ENCODE assay signal across 30 cellular contexts in genomic region chr17:46809110-46809571, GRCh38. TPM values are rescaled to one million over a fixed set of nuclear protein-coding genes. Genes with fewer than 3 reads are reported as not detected.
DNase-seq lines count a peak whose midpoint lies in the region; ATAC-seq, FAIRE-seq and TF ChIP-seq lines count a peak whose summit lies in the region.
"Had no signal": no experiment of that assay in that cellular context is flagged by ENCODE, and none has a peak within 500 bp of the region (broad histone marks: within the 10 kb centered on the region; RNA-seq: fewer than 3 reads in every experiment).

No MANE protein-coding gene starts in this region.

- no peaks in the 10 kb centered on the region; the same call in 1 of the 2 replicates for H3K27me3 ChIP-seq in H7 (ENCODE audit: control insufficient read depth, insufficient read depth, low read length)
- H3K27me3 ChIP-seq in small intestine (ENCODE audit: control insufficient read depth in 2 of 2, insufficient read depth in 2 of 2, low read length in 2 of 2), result peaks cover 0 to 13% of the 10 kb centered on the region in 2 donors
- H3K27me3 ChIP-seq: thyroid gland had no signal

- TF ChIP-seq CTCF in glutamatergic neuron (IDR thresholded peaks at IDR 0.05; ENCODE audit: partially characterized antibody, unreplicated experiment), result no peak

- FAIRE-seq in small intestine (lab: Jason Lieb, UNC), result no peak
- FAIRE-seq: GM12878, kidney had no signal

- H3K27me3 Mint-ChIP-seq in glutamatergic neuron (ENCODE audit: unreplicated experiment), result peaks cover 2% of the 10 kb centered on the region
- peaks cover 13% of the 10 kb centered on the region for H3K27me3 Mint-ChIP-seq in activated naive CD8-positive, alpha-beta T cell treated with anti-CD3 and anti-CD28 coated beads, Interleukin-2, amount 50 U/mL, for 24 hours

- H3K36me3 ChIP-seq in H7 (replicated peaks; ENCODE audit: control insufficient read depth, insufficient read depth, low read length), result no peaks in the 10 kb centered on the region
- H3K36me3 ChIP-seq in small intestine (ENCODE audit: control insufficient read depth in 2 of 2, insufficient read depth in 2 of 2, low read length in 2 of 2), result no peaks in the 10 kb centered on the region
- H3K36me3 ChIP-seq: thyroid gland had no signal

- H3K27ac Mint-ChIP-seq in glutamatergic neuron (ENCODE audit: unreplicated experiment), result no peak overlapping the region
- no peak overlapping the region for H3K27ac Mint-ChIP-seq in activated naive CD8-positive, alpha-beta T cell treated with anti-CD3 and anti-CD28 coated beads, Interleukin-2, amount 50 U/mL, for 24 hours
- H3K27ac Mint-ChIP-seq: activated naive CD8-positive, alpha-beta T cell treated with anti-CD3 and anti-CD28 coated beads for 36 hours; activated T-helper 2 cell treated with anti-CD3 and anti-CD28 coated beads, Interferon-gamma antibody, Interleukin-2, Interleukin-4, amounts not matched to agents 10 μg/mL and 5 μg/mL and 100 μg/mL, durations not matched to agents 14 hours and 24 hours and 36 hours; CD8-positive, alpha-beta memory T cell; IgD-negative memory B cell had no signal

- no peak overlapping the region for H3K4me3 ChIP-seq in H7 (ENCODE audit: insufficient read depth, low read depth, low read length)
- H3K4me3 ChIP-seq in small intestine (ENCODE audit: low read depth in 1 of 2, low read length in 2 of 2), result no peak overlapping the region
- H3K4me3 ChIP-seq: GM12878, lung, PC-9, thyroid gland had no signal

- H3K36me3 Mint-ChIP-seq in glutamatergic neuron (ENCODE audit: unreplicated experiment), result no peaks in the 10 kb centered on the region
- no peaks in the 10 kb centered on the region for H3K36me3 Mint-ChIP-seq in activated naive CD8-positive, alpha-beta T cell treated with anti-CD3 and anti-CD28 coated beads, Interleukin-2, amount 50 U/mL, for 24 hours (ENCODE audit: low read depth)
- H3K36me3 Mint-ChIP-seq: activated naive CD8-positive, alpha-beta T cell treated with anti-CD3 and anti-CD28 coated beads for 36 hours; CD8-positive, alpha-beta memory T cell had no signal

- no peak for ATAC-seq in Right ventricle myocardium superior (ENCODE audit: poor library complexity)
- no peak for ATAC-seq in activated naive CD8-positive, alpha-beta T cell treated with anti-CD3 and anti-CD28 coated beads, Interleukin-2, amount 50 U/mL, for 24 hours
- ATAC-seq: GM12878; stimulated activated naive CD8-positive, alpha-beta T cell treated with anti-CD3 and anti-CD28 coated beads, Interleukin-15, Interleukin-2, amounts not matched to agents 100 U/mL and 50 U/mL, for 24 hours had no signal

- H3K9me3 Mint-ChIP-seq in glutamatergic neuron (ENCODE audit: unreplicated experiment), result peaks cover 2% of the 10 kb centered on the region
- no peaks in the 10 kb centered on the region for H3K9me3 Mint-ChIP-seq in activated naive CD8-positive, alpha-beta T cell treated with anti-CD3 and anti-CD28 coated beads, Interleukin-2, amount 50 U/mL, for 24 hours
- H3K9me3 Mint-ChIP-seq: activated naive CD8-positive, alpha-beta T cell treated with anti-CD3 and anti-CD28 coated beads for 36 hours; activated T-helper 2 cell treated with anti-CD3 and anti-CD28 coated beads, Interferon-gamma antibody, Interleukin-2, Interleukin-4, amounts not matched to agents 10 μg/mL and 5 μg/mL and 100 μg/mL, durations not matched to agents 14 hours and 24 hours and 36 hours; CD8-positive, alpha-beta memory T cell had no signal

- intact Hi-C loops in Right ventricle myocardium superior (cut with DNase I), result no loop called here

- no peak overlapping the region for H3K27ac ChIP-seq in small intestine (ENCODE audit: low read depth in 1 of 2, low read length in 1 of 2)
- H3K27ac ChIP-seq: PC-9, thyroid gland had no signal

- no peak overlapping the region for H3K4me3 Mint-ChIP-seq in glutamatergic neuron (ENCODE audit: unreplicated experiment)
- H3K4me3 Mint-ChIP-seq in activated naive CD8-positive, alpha-beta T cell treated with anti-CD3 and anti-CD28 coated beads, Interleukin-2, amount 50 U/mL, for 24 hours, result no peak overlapping the region
- H3K4me3 Mint-ChIP-seq: activated naive CD8-positive, alpha-beta T cell treated with anti-CD3 and anti-CD28 coated beads for 36 hours; CD8-positive, alpha-beta memory T cell; IgD-negative memory B cell had no signal

- 63 to 80% (median 73%) methylated on average over 8 of the region's 8 CpGs for WGBS in small intestine, 3 donors

- no peaks in the 10 kb centered on the region for H3K4me1 ChIP-seq in small intestine (ENCODE audit: control insufficient read depth in 2 of 2, insufficient read depth in 1 of 2, low read depth in 1 of 2, low read length in 1 of 2)
- H3K4me1 ChIP-seq: thyroid gland had no signal

- H3K4me1 Mint-ChIP-seq in glutamatergic neuron (ENCODE audit: low read depth, unreplicated experiment), result peaks cover 4% of the 10 kb centered on the region
- H3K4me1 Mint-ChIP-seq in activated naive CD8-positive, alpha-beta T cell treated with anti-CD3 and anti-CD28 coated beads, Interleukin-2, amount 50 U/mL, for 24 hours, result no peaks in the 10 kb centered on the region
- H3K4me1 Mint-ChIP-seq: activated naive CD8-positive, alpha-beta T cell treated with anti-CD3 and anti-CD28 coated beads for 36 hours; CD8-positive, alpha-beta memory T cell; IgD-negative memory B cell had no signal

- DNase-seq in H7 (peak; percentile 86), NCI-H524 treated with DMSO at 0.1 percent for 48 hours (lab: John Stamatoyannopoulos, UW) (peak; percentile 26), glutamatergic neuron (peak; percentile 48), small intestine (peak; percentile 9), Right ventricle myocardium superior (no peak)
- DNase-seq in activated T-cell treated with anti-CD3 and anti-CD28 coated beads, Interleukin-2, amount 50 U/mL, for 48 hours, result no peak
- no peak for DNase-seq in activated naive CD8-positive, alpha-beta T cell treated with anti-CD3 and anti-CD28 coated beads, Interleukin-2, amount 50 U/mL, for 24 hours
- DNase-seq: activated CD4-positive, alpha-beta T cell treated with anti-CD3 and anti-CD28 coated beads, Interleukin-2, amount 50 U/mL, for 1 hour; activated CD8-positive, alpha-beta memory T cell treated with anti-CD3 and anti-CD28 coated beads, Interleukin-2, amount 50 U/mL, for 4 hours; activated naive CD8-positive, alpha-beta T cell treated with anti-CD3 and anti-CD28 coated beads for 36 hours; AML-193; CD8-positive, alpha-beta memory T cell; DMS79; effector CD4-positive, alpha-beta T cell; foreskin melanocyte; hippocampal formation; kidney; NCI-H2107; occipital lobe; PC-9; stimulated activated CD4-positive, alpha-beta T cell treated with anti-CD3 and anti-CD28 coated beads, Interleukin-4, amount 100 ng/mL, for 1 hour; stimulated activated naive CD8-positive, alpha-beta T cell treated with anti-CD3 and anti-CD28 coated beads, Interleukin-15, Interleukin-2, amounts not matched to agents 100 U/mL and 50 U/mL, for 24 hours; T-helper 1 cell; thyroid gland had no signal

- no peaks in the 10 kb centered on the region for H3K9me3 ChIP-seq in small intestine (ENCODE audit: control insufficient read depth, low read depth)
- H3K9me3 ChIP-seq: thyroid gland had no signal

RNA-seq across cellular contexts. Expression of gene WNT3, which starts 9.4 kb away (rescaled TPM):
- 29.9 and 31.9 TPM in 2 replicates for total RNA-seq in H7 (2014; rRNA removed; shearing (Covaris generic))
- total RNA-seq in glutamatergic neuron (ENCODE audit: unreplicated experiment) (1.7 TPM), Right ventricle myocardium superior (0.91 TPM)
- polyA plus RNA-seq in small intestine, result 1 to 10 TPM; 2.9 to 8.9 (median 5.4) TPM
- total RNA-seq: CD8-positive, alpha-beta memory T cell; GM12878 had no signal
- polyA plus RNA-seq: CD8-positive, alpha-beta memory T cell had no signal

RNA-seq across cellular contexts. Expression of gene WNT9B, which starts 42.2 kb away (rescaled TPM):
- 0.48 and 0.83 TPM in 2 replicates for total RNA-seq in H7 (2014; rRNA removed; shearing (Covaris generic))
- not detected for total RNA-seq in glutamatergic neuron (ENCODE audit: unreplicated experiment)
- under 1 TPM; 0.22 to 0.63 (median 0.54) TPM for polyA plus RNA-seq in small intestine
- total RNA-seq in Right ventricle myocardium superior, result 0.13 TPM
- total RNA-seq: activated naive CD8-positive, alpha-beta T cell treated with anti-CD3 and anti-CD28 coated beads for 36 hours; activated T-helper 2 cell treated with anti-CD3 and anti-CD28 coated beads, Interferon-gamma antibody, Interleukin-2, Interleukin-4, amounts not matched to agents 10 μg/mL and 5 μg/mL and 100 μg/mL, durations not matched to agents 14 hours and 24 hours and 36 hours; CD8-positive, alpha-beta memory T cell; chondrocyte; GM12878; MCF 10A; occipital lobe; PC-9 had no signal
- polyA plus RNA-seq: CD8-positive, alpha-beta memory T cell; GM12878; IgD-negative memory B cell had no signal

Comparison
In these comparisons a context has a peak if more than half of its experiments do, and no peak if none do; other contexts are left out.
1. DNase-seq: peak in H7 (single experiment), NCI-H524 treated with DMSO at 0.1 percent for 48 hours (single experiment), glutamatergic neuron (single experiment) and small intestine (single experiment); none in Right ventricle myocardium superior (single experiment), activated T-cell treated with anti-CD3 and anti-CD28 coated beads, Interleukin-2, amount 50 U/mL, for 48 hours (0 of 2) and activated naive CD8-positive, alpha-beta T cell treated with anti-CD3 and anti-CD28 coated beads, Interleukin-2, amount 50 U/mL, for 24 hours (single experiment).
2. RNA of gene WNT3, which starts 9.4 kb away (total RNA-seq): 29.9 to 31.9 TPM in H7; 1.7 TPM in glutamatergic neuron (single experiment) and 0.91 TPM in Right ventricle myocardium superior (single experiment); every median in the first group is over 10 times any median in the second.